Comparison of ENCODE assay signal across 9 cellular contexts in genomic region chr13:40993987-40994386, GRCh38. TPM values are rescaled to one million over a fixed set of nuclear protein-coding genes. Genes with fewer than 3 reads are reported as not detected.
DNase-seq lines count a peak whose midpoint lies in the region; ATAC-seq, FAIRE-seq and TF ChIP-seq lines count a peak whose summit lies in the region.
"Had no signal": no experiment of that assay in that cellular context is flagged by ENCODE, and none has a peak within 500 bp of the region (broad histone marks: within the 10 kb centered on the region; RNA-seq: fewer than 3 reads in every experiment).

No MANE protein-coding gene starts in this region.

- H3K9ac ChIP-seq in kidney (ENCODE audit: low read length in 2 of 2), result no peak overlapping the region

- H3K4me3 ChIP-seq in RWPE2 (ENCODE audit: severe bottlenecking), result no peak overlapping the region
- H3K4me3 ChIP-seq in kidney (ENCODE audit: low read length in 2 of 2), result no peak overlapping the region
- no peak overlapping the region for H3K4me3 ChIP-seq in upper lobe of right lung

- peaks cover 30% of the 10 kb centered on the region for H3K4me1 ChIP-seq in RWPE2 (ENCODE audit: insufficient read depth, poor library complexity, severe bottlenecking)
- H3K4me1 ChIP-seq in kidney (ENCODE audit: control insufficient read depth in 1 of 2, insufficient read depth in 1 of 2, low read depth in 1 of 2, low read length in 2 of 2), result peaks cover 8 to 23% of the 10 kb centered on the region in 2 donors
- peaks cover 32% of the 10 kb centered on the region for H3K4me1 ChIP-seq in upper lobe of right lung

- peak; percentile 99 for ATAC-seq in RWPE2 (ENCODE audit: low read depth)
- ATAC-seq in upper lobe of right lung, result peak; percentile 92
- ATAC-seq in HG03457 (IDR thresholded peaks at IDR 0.05; ENCODE audit: unreplicated experiment), result no peak
- ATAC-seq in GM21515 (IDR thresholded peaks at IDR 0.05; ENCODE audit: unreplicated experiment), result no peak

- H3K27me3 ChIP-seq in RWPE2 (ENCODE audit: insufficient read depth, poor library complexity, severe bottlenecking) (no peaks in the 10 kb centered on the region), upper lobe of right lung (no peaks in the 10 kb centered on the region)

- TF ChIP-seq CTCF in RWPE2 (IDR thresholded peaks at IDR 0.05; ENCODE audit: poor library complexity, severe bottlenecking) (no peak), kidney (IDR thresholded peaks at IDR 0.05; ENCODE audit: borderline replicate concordance, extremely low read depth, insufficient read depth) (no peak), upper lobe of right lung (IDR thresholded peaks at IDR 0.05) (no peak)

- no peak for FAIRE-seq in kidney (lab: Jason Lieb, UNC)

- no peaks in the 10 kb centered on the region for H3K27me3 Mint-ChIP-seq in activated naive CD4-positive, alpha-beta T cell treated with anti-CD3 and anti-CD28 coated beads for 36 hours (ENCODE audit: low read depth)

- no peaks in the 10 kb centered on the region for H3K9me3 Mint-ChIP-seq in activated naive CD4-positive, alpha-beta T cell treated with anti-CD3 and anti-CD28 coated beads for 36 hours

- H3K27ac Mint-ChIP-seq in activated naive CD4-positive, alpha-beta T cell treated with anti-CD3 and anti-CD28 coated beads for 36 hours, result peak overlapping the region; percentile 88

- H3K4me1 Mint-ChIP-seq in activated naive CD4-positive, alpha-beta T cell treated with anti-CD3 and anti-CD28 coated beads for 36 hours (ENCODE audit: low read depth), result peaks cover 86% of the 10 kb centered on the region

- H3K27ac ChIP-seq in RWPE2 (ENCODE audit: poor library complexity, severe bottlenecking) (peak overlapping the region; percentile 92), kidney (ENCODE audit: low read depth in 2 of 2, low read length in 2 of 2) (peak overlapping the region; percentile 18 to 39), upper lobe of right lung (peak overlapping the region; percentile 63)

- DNase-seq in activated naive CD4-positive, alpha-beta T cell treated with anti-CD3 and anti-CD28 coated beads for 36 hours, result no peak
- no peak for DNase-seq in activated naive CD4-positive, alpha-beta T cell treated with Interleukin-2 at 50 U/mL for 16 hours
- DNase-seq in RWPE2 (ENCODE audit: low spot score) (peak; percentile 61), kidney (no peak), upper lobe of right lung (no peak), amniotic stem cell (lab: John Stamatoyannopoulos, UW) (no peak)
- DNase-seq: NCI-H2081 treated with DMSO at 0.1 percent for 48 hours had no signal

- no peaks in the 10 kb centered on the region for H3K9me3 ChIP-seq in RWPE2 (ENCODE audit: severe bottlenecking)
- no peaks in the 10 kb centered on the region for H3K9me3 ChIP-seq in kidney (ENCODE audit: control insufficient read depth in 1 of 2, low read length in 2 of 2)
- no peaks in the 10 kb centered on the region for H3K9me3 ChIP-seq in upper lobe of right lung

- intact Hi-C loops in activated naive CD4-positive, alpha-beta T cell treated with anti-CD3 and anti-CD28 coated beads for 36 hours (cut with micrococcal nuclease), result loop anchor here (10.0 kb wide), 1 partner anchor 969 kb away; no protein-coding TSS in a partner anchor
- intact Hi-C loops in kidney (cut with DNase I), result no loop called here
- intact Hi-C loops in upper lobe of right lung (cut with DNase I), result no loop called here

- H3K36me3 ChIP-seq in RWPE2 (ENCODE audit: low read depth) (peaks cover 14% of the 10 kb centered on the region), kidney (ENCODE audit: control insufficient read depth in 1 of 2, insufficient read depth in 2 of 2, low read length in 2 of 2) (no peaks in the 10 kb centered on the region), upper lobe of right lung (no peaks in the 10 kb centered on the region)

- H3K4me3 Mint-ChIP-seq in activated naive CD4-positive, alpha-beta T cell treated with anti-CD3 and anti-CD28 coated beads for 36 hours, result peak overlapping the region; percentile 26

- CTCF ChIA-PET in activated naive CD4-positive, alpha-beta T cell treated with anti-CD3 and anti-CD28 coated beads for 36 hours (lab: Charles Lee), result interaction anchor here (0.6 to 0.8 kb wide), 2 partner anchors 13 to 18 kb away, joined by 3 to 5 read pairs; no protein-coding TSS in a partner anchor

- H3K36me3 Mint-ChIP-seq in activated naive CD4-positive, alpha-beta T cell treated with anti-CD3 and anti-CD28 coated beads for 36 hours (ENCODE audit: low read depth), result peaks cover 12% of the 10 kb centered on the region

RNA-seq across cellular contexts. Expression of gene ELF1, which starts 25.1 kb away (rescaled TPM):
- total RNA-seq in activated naive CD4-positive, alpha-beta T cell treated with anti-CD3 and anti-CD28 coated beads for 36 hours, result 10 to 100 TPM; 61.7 to 62.3 TPM
- total RNA-seq in kidney (95.1 TPM), upper lobe of right lung (81.5 TPM)
- 12.0 TPM for polyA plus RNA-seq in kidney (ENCODE audit: insufficient read depth, low read depth, low replicate concordance)

Comparison
In these comparisons a context has a peak if more than half of its experiments do, and no peak if none do; other contexts are left out.
1. ATAC-seq: peak in RWPE2 (single experiment) and upper lobe of right lung (single experiment); none in HG03457 (single experiment) and GM21515 (single experiment).
2. H3K27ac ChIP-seq: peak in every context shown above with its lines; median percentile 92 in RWPE2; 63 in upper lobe of right lung; 28 in kidney.